10 cellular contexts compared by ENCODE assay signal in genomic region chr12:52175411-52176350, GRCh38. TPM values are rescaled to one million over a fixed set of nuclear protein-coding genes. Genes with fewer than 3 reads are reported as not detected.
A peak's percentile ranks its signal among the peaks of the same experiment; 100 is the strongest.
DNase-seq lines count a peak whose midpoint lies in the region; ATAC-seq, FAIRE-seq and TF ChIP-seq lines count a peak whose summit lies in the region.
"Had no signal": no experiment of that assay in that cellular context is flagged by ENCODE, and none has a peak within 500 bp of the region (broad histone marks: within the 10 kb centered on the region; RNA-seq: fewer than 3 reads in every experiment).

No MANE protein-coding gene starts in this region.

- H3K4me2 ChIP-seq in neural progenitor cell, result no peak overlapping the region

- no peaks in the 10 kb centered on the region for H3F3A ChIP-seq in neural progenitor cell (ENCODE audit: low read depth)

- peak; percentile 15 for TF ChIP-seq CTCF in neural progenitor cell (IDR thresholded peaks at IDR 0.05)
- no peak for TF ChIP-seq CTCF in GM13977 (IDR thresholded peaks at IDR 0.05; ENCODE audit: extremely low read depth, insufficient read depth, missing control alignments)

- no peak overlapping the region for H3K4me3 Mint-ChIP-seq in neural progenitor cell
- H3K4me3 Mint-ChIP-seq: stimulated activated naive CD8-positive, alpha-beta T cell treated with anti-CD3 and anti-CD28 coated beads, Interleukin-15, Interleukin-2, amounts not matched to agents 100 ng/mL and 50 ng/mL, for 24 hours had no signal

- H3K4me1 ChIP-seq in neural progenitor cell, result peaks cover 8% of the 10 kb centered on the region

- no peaks in the 10 kb centered on the region for H3K36me3 Mint-ChIP-seq in neural progenitor cell

- no peaks in the 10 kb centered on the region for H3K36me3 ChIP-seq in neural progenitor cell

- H3K9ac ChIP-seq in neural progenitor cell, result no peak overlapping the region

- no peaks in the 10 kb centered on the region for H3K9me3 Mint-ChIP-seq in neural progenitor cell
- H3K9me3 Mint-ChIP-seq: stimulated activated naive CD8-positive, alpha-beta T cell treated with anti-CD3 and anti-CD28 coated beads, Interleukin-15, Interleukin-2, amounts not matched to agents 100 ng/mL and 50 ng/mL, for 24 hours had no signal

- no peaks in the 10 kb centered on the region for H3K9me3 ChIP-seq in neural progenitor cell (ENCODE audit: low read depth)
- H3K9me3 ChIP-seq: mucosa of descending colon had no signal

- DNase-seq in DMS53 (lab: John Stamatoyannopoulos, UW) (peak; percentile 99), NCI-H2081 treated with DMSO at 0.1 percent for 48 hours (lab: John Stamatoyannopoulos, UW) (peak; percentile 25), T47D (ENCODE audit: low read depth in 1 of 2, low spot score in 1 of 2) (peak; percentile 56 to 86), neural progenitor cell (ENCODE audit: low spot score) (peak; percentile 28), GM13977 (ENCODE audit: low spot score) (no peak), frontal cortex (ENCODE audit: low spot score in 2 of 2) (no peak)
- no peak for DNase-seq in stimulated activated CD4-positive, alpha-beta T cell treated with anti-CD3 and anti-CD28 coated beads, Interleukin-2, amount 100 ng/mL, for 24 hours
- DNase-seq: mucosa of descending colon had no signal

- no peak overlapping the region for H3K27ac Mint-ChIP-seq in neural progenitor cell
- H3K27ac Mint-ChIP-seq: stimulated activated naive CD8-positive, alpha-beta T cell treated with anti-CD3 and anti-CD28 coated beads, Interleukin-15, Interleukin-2, amounts not matched to agents 100 ng/mL and 50 ng/mL, for 24 hours had no signal

- H2AFZ ChIP-seq in neural progenitor cell (replicated peaks), result peak overlapping the region; percentile 40

- H3K27ac ChIP-seq in neural progenitor cell, result no peak overlapping the region

- no peaks in the 10 kb centered on the region for H3K27me3 ChIP-seq in neural progenitor cell

- no peaks in the 10 kb centered on the region for H4K20me1 ChIP-seq in neural progenitor cell (ENCODE audit: low read depth)

- FAIRE-seq in frontal cortex (lab: Jason Lieb, UNC), result no peak

- H3K4me1 Mint-ChIP-seq in neural progenitor cell, result peaks cover 17% of the 10 kb centered on the region

- peaks cover 15% of the 10 kb centered on the region for H3K27me3 Mint-ChIP-seq in neural progenitor cell (ENCODE audit: insufficient read depth, low read depth)
- H3K27me3 Mint-ChIP-seq: stimulated activated naive CD8-positive, alpha-beta T cell treated with anti-CD3 and anti-CD28 coated beads, Interleukin-15, Interleukin-2, amounts not matched to agents 100 ng/mL and 50 ng/mL, for 24 hours had no signal

- in situ Hi-C loops in T47D (cut with HindIII; ENCODE audit: low pct_unique_long_range_greater_than_20kb, low sequenced_read_pairs), result no loop called here
- in situ Hi-C loops in GM13977 (cut with MboI; ENCODE audit: low pct_unique_long_range_greater_than_20kb, low sequenced_read_pairs, unreplicated experiment), result no loop called here

- H3K79me2 ChIP-seq in neural progenitor cell (ENCODE audit: low read depth), result no peaks in the 10 kb centered on the region

- no peak for ATAC-seq in GM18907 (IDR thresholded peaks at IDR 0.05; ENCODE audit: unreplicated experiment)
- ATAC-seq: mucosa of descending colon had no signal

- no peak overlapping the region for H3K4me3 ChIP-seq in neural progenitor cell
- H3K4me3 ChIP-seq: mucosa of descending colon had no signal

RNA-seq across cellular contexts. Expression of gene KRT80, which starts 16.1 kb away (rescaled TPM):
- 0.12 TPM in 1 of 2 replicates, not detected in the other for total RNA-seq in neural progenitor cell (ENCODE audit: low replicate concordance)
- total RNA-seq in frontal cortex, result not detected

RNA-seq across cellular contexts. Expression of gene KRT7, which starts 57.4 kb away (rescaled TPM):
- total RNA-seq in neural progenitor cell (ENCODE audit: low replicate concordance) (3.2 TPM in 1 of 2 replicates, not detected in the other), frontal cortex (not detected)

Comparison
In these comparisons a context has a peak if more than half of its experiments do, and no peak if none do; other contexts are left out.
1. DNase-seq: peak in DMS53 (single experiment), NCI-H2081 treated with DMSO at 0.1 percent for 48 hours (single experiment), T47D (2 of 2) and neural progenitor cell (single experiment); none in GM13977 (single experiment), frontal cortex (0 of 2) and stimulated activated CD4-positive, alpha-beta T cell treated with anti-CD3 and anti-CD28 coated beads, Interleukin-2, amount 100 ng/mL, for 24 hours (0 of 2).